25 cellular contexts compared by ENCODE assay signal in the genomic region with DNA sequence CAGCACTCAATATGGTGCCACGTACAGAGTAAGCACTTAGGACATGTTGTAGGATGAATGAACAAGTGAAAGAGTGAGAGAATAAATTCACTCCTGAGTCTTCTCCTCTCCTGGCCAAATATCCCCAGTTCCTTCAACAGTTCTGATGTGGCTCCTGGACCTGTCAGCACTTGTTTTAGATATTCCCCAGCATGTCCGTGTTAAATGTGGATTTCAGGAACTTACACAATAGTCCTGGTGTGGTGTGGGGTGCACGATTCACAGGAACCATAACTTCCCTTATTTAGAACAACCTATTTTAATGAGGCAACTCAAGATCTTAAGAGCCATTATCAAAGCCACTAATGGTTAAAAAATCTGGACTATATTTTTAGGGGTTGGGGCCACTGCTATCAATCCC. TPM values are rescaled to one million over a fixed set of nuclear protein-coding genes. Genes with fewer than 3 reads are reported as not detected.
A peak's percentile ranks its signal among the peaks of the same experiment; 100 is the strongest.
DNase-seq lines count a peak whose midpoint lies in the region; ATAC-seq, FAIRE-seq and TF ChIP-seq lines count a peak whose summit lies in the region.
"Had no signal": no experiment of that assay in that cellular context is flagged by ENCODE, and none has a peak within 500 bp of the region (broad histone marks: within the 10 kb centered on the region; RNA-seq: fewer than 3 reads in every experiment).

No MANE protein-coding gene starts in this region.

- no peaks in the 10 kb centered on the region for H3K36me3 ChIP-seq in endothelial cell of umbilical vein (ENCODE audit: control insufficient read depth in 2 of 2, extremely low read depth in 1 of 2, insufficient read depth in 2 of 2, low read length in 2 of 2)
- H3K36me3 ChIP-seq: HAP-1, SJSA1 had no signal

- no peak overlapping the region for H3K27ac ChIP-seq in endothelial cell of umbilical vein (ENCODE audit: insufficient read depth, low read depth, low read length)
- H3K27ac ChIP-seq: KMS-11, SJSA1 had no signal

- peak overlapping the region; percentile 4 for H2AFZ ChIP-seq in endothelial cell of umbilical vein (ENCODE audit: low read depth, low read length)

- DNase-seq in AML-193 (lab: John Stamatoyannopoulos, UW) (peak; percentile 71 to 82), GM12892 (ENCODE audit: insufficient read length) (no peak), NOMO-1 treated with dmso at 0.1 percent for 144 hours (lab: John Stamatoyannopoulos, UW; ENCODE audit: unreplicated experiment) (peak; percentile 74), endothelial cell of umbilical vein (ENCODE audit: low read depth, low spot score) (no peak), NCI-H748 (lab: John Stamatoyannopoulos, UW; ENCODE audit: unreplicated experiment) (no peak), nucleus accumbens (lab: John Stamatoyannopoulos, UW) (no peak)
- DNase-seq: activated CD4-positive, CD25-positive, alpha-beta regulatory T cell; activated naive CD4-positive, alpha-beta T cell treated with anti-CD3 and anti-CD28 coated beads, Interleukin-2, amount 50 U/mL, for 16 hours; activated T-cell treated with anti-CD3 and anti-CD28 coated beads, Interleukin-2, amount 50 U/mL, for 48 hours; aorta; CD4-positive, alpha-beta T cell; effector CD8-positive, alpha-beta T cell; NCI-H1105 treated with DMSO at 0.1 percent for 48 hours; NCI-H2081; NCI-H510A; stimulated activated CD4-positive, alpha-beta T cell treated with anti-CD3 and anti-CD28 coated beads, Interleukin-2, amount 100 ng/mL, for 48 hours; stimulated activated naive CD4-positive, alpha-beta T cell treated with Interleukin-2 at 50 U/mL for 16 hours had no signal

- CTCF ChIA-PET in endothelial cell of umbilical vein (lab: Charles Lee), result interaction anchor here (0.6 to 4.6 kb wide), 10 partner anchors 12 to 1020 kb away, joined by 3 to 48 read pairs (median 3); no protein-coding TSS in a partner anchor

- H3K9ac ChIP-seq in endothelial cell of umbilical vein (replicated peaks; ENCODE audit: extremely low read depth, insufficient read depth, low read length), result no peak overlapping the region
- H3K9ac ChIP-seq: KMS-11 had no signal

- no peaks in the 10 kb centered on the region for H3K9me3 ChIP-seq in endothelial cell of umbilical vein (replicated peaks; ENCODE audit: control insufficient read depth, insufficient read depth, low read length)
- H3K9me3 ChIP-seq: HAP-1, SJSA1 had no signal

- no peak overlapping the region for H3K4me2 ChIP-seq in endothelial cell of umbilical vein (ENCODE audit: insufficient read depth, low read length)
- H3K4me2 ChIP-seq: KMS-11, smooth muscle cell had no signal

- POLR2A ChIA-PET in endothelial cell of umbilical vein (lab: Charles Lee), result interaction anchor here (0.6 kb wide), 1 partner anchor 10 kb away, joined by 5 read pairs; no protein-coding TSS in a partner anchor

- no peaks in the 10 kb centered on the region for H3K27me3 ChIP-seq in endothelial cell of umbilical vein (ENCODE audit: control insufficient read depth in 2 of 2, insufficient read depth in 2 of 2, low read length in 2 of 2)
- H3K27me3 ChIP-seq: SJSA1 had no signal

- peaks cover 3% of the 10 kb centered on the region for H3K4me1 ChIP-seq in endothelial cell of umbilical vein (ENCODE audit: control insufficient read depth, extremely low read depth, insufficient read depth, low read length)
- H3K4me1 ChIP-seq: HAP-1, SJSA1 had no signal

- dilution Hi-C loops in endothelial cell of umbilical vein (cut with MboI; ENCODE audit: extremely low pct_ligation_motif_present, low sequenced_read_pairs), result no loop called here

- no peak for TF ChIP-seq CTCF in endothelial cell of umbilical vein (IDR thresholded peaks at IDR 0.05; ENCODE audit: extremely low read depth in 1 of 2, insufficient read depth in 1 of 2, low read depth in 1 of 2, low read length in 2 of 2)

- ATAC-seq in HG03139 (IDR thresholded peaks at IDR 0.05; ENCODE audit: unreplicated experiment) (no peak), GM19397 (IDR thresholded peaks at IDR 0.05; ENCODE audit: unreplicated experiment) (no peak)
- ATAC-seq: GM12878, left lobe of liver had no signal

- FAIRE-seq in GM12892 (lab: Jason Lieb, UNC), result peak; percentile 73
- FAIRE-seq in endothelial cell of umbilical vein (lab: Jason Lieb, UNC), result peak; percentile 54
- FAIRE-seq: GM12878 had no signal

- BruUV-seq in endothelial cell of umbilical vein (replicated peaks; lab: Mats Ljungman, UMichigan), result no TSS peak

- no peaks in the 10 kb centered on the region for H3K9me1 ChIP-seq in endothelial cell of umbilical vein (replicated peaks; ENCODE audit: control insufficient read depth, extremely low read depth, insufficient read depth, low read length)

- H4K20me1 ChIP-seq in endothelial cell of umbilical vein (replicated peaks; ENCODE audit: control insufficient read depth, extremely low read depth, insufficient read depth, low read length), result no peaks in the 10 kb centered on the region

- no peak overlapping the region for H3K4me3 ChIP-seq in endothelial cell of umbilical vein (replicated peaks in 1 of 3; ENCODE audit: insufficient read depth in 1 of 3, low read depth in 1 of 3, low read length in 3 of 3)
- H3K4me3 ChIP-seq: GM12878, HAP-1, SJSA1, smooth muscle cell had no signal

- TF ChIP-seq POLR2A in GM12892 (IDR thresholded peaks at IDR 0.05; ENCODE audit: low read depth, low read length) (no peak), endothelial cell of umbilical vein (IDR thresholded peaks at IDR 0.05; ENCODE audit: low read depth, low read length) (no peak)

- H3K79me2 ChIP-seq in endothelial cell of umbilical vein (ENCODE audit: control insufficient read depth, insufficient read depth, low read length), result no peaks in the 10 kb centered on the region

- intact Hi-C loops in endothelial cell of umbilical vein (cut with micrococcal nuclease), result no loop called here

TF ChIP-seq in endothelial cell of umbilical vein, 7 proteins besides CTCF, POLR2A, EP300 and RAD21:
- no peak for TF ChIP-seq GATA2 (IDR thresholded peaks at IDR 0.05; ENCODE audit: insufficient read depth, insufficient read length, low read depth, low read length)

RNA-seq across cellular contexts. Expression of a gene that starts 39.0 kb away (rescaled TPM):
- polyA plus RNA-seq in GM12892 (2012; ENCODE audit: missing spikeins), result 24.9 TPM
- total RNA-seq in endothelial cell of umbilical vein, result 31.8 and 36.5 TPM in 2 replicates
- 5.7 and 8.2 TPM in 2 replicates for polyA plus RNA-seq in endothelial cell of umbilical vein
- 2.9 and 3.4 TPM in 2 replicates for polyA plus RNA-seq in endothelial cell of umbilical vein (2011; cell fraction: cytosol; rRNA removed)
- polyA plus RNA-seq in endothelial cell of umbilical vein (2011; cell fraction: nucleus; rRNA removed), result 38.0 and 50.2 TPM in 2 replicates
- polyA plus RNA-seq in endothelial cell of umbilical vein (2012), result 9.0 and 15.2 TPM in 2 replicates
- 17.0 and 17.3 TPM in 2 replicates for polyA minus RNA-seq in endothelial cell of umbilical vein
- polyA minus RNA-seq in endothelial cell of umbilical vein (2011; cell fraction: cytosol; rRNA and poly(A)+ RNA removed), result 2.3 TPM
- polyA minus RNA-seq in endothelial cell of umbilical vein (2011; cell fraction: nucleus; rRNA and poly(A)+ RNA removed), result 37.4 and 47.6 TPM in 2 replicates

RNA-seq across cellular contexts. Expression of a gene that starts 45.0 kb away (rescaled TPM):
- polyA plus RNA-seq in GM12892 (2012; ENCODE audit: missing spikeins), result 5.2 TPM
- 81.1 and 88.3 TPM in 2 replicates for total RNA-seq in endothelial cell of umbilical vein
- polyA plus RNA-seq in endothelial cell of umbilical vein, result 80.0 and 89.3 TPM in 2 replicates
- 57.8 and 84.1 TPM in 2 replicates for polyA plus RNA-seq in endothelial cell of umbilical vein (2011; cell fraction: cytosol; rRNA removed)
- polyA plus RNA-seq in endothelial cell of umbilical vein (2011; cell fraction: nucleus; rRNA removed), result 130 and 140 TPM in 2 replicates
- polyA plus RNA-seq in endothelial cell of umbilical vein (2012), result 67.6 and 99.1 TPM in 2 replicates
- 50.1 and 61.0 TPM in 2 replicates for polyA minus RNA-seq in endothelial cell of umbilical vein
- polyA minus RNA-seq in endothelial cell of umbilical vein (2011; cell fraction: cytosol; rRNA and poly(A)+ RNA removed), result 12.2 TPM
- polyA minus RNA-seq in endothelial cell of umbilical vein (2011; cell fraction: nucleus; rRNA and poly(A)+ RNA removed), result 92.9 and 191 TPM in 2 replicates

Comparison
In these comparisons a context has a peak if more than half of its experiments do, and no peak if none do; other contexts are left out.
1. DNase-seq: peak in AML-193 (2 of 2) and NOMO-1 treated with dmso at 0.1 percent for 144 hours (single experiment); none in GM12892 (single experiment), endothelial cell of umbilical vein (single experiment), NCI-H748 (single experiment) and nucleus accumbens (0 of 56).